ENCODE assay signal across 28 cellular contexts in the genomic region with DNA sequence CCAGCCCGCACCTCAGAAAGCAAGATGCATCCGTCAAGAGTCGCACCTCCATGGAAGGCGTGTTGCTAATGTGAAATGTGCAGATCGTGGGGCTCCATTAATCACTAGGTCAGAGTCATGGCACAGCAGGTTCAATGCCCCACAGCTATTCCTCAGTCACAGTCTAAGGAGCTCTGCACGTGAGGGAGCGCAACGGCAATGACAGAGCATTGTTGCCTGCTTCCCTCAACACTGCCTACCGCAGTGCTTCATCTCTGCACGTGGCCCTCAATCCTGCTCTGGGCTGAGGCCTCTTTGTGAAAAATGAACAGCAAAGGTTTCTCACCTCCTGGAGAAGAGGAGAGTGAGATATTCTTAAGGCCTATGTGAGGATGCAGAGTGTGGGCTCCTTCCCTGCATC.
"Had no signal": no experiment of that assay in that cellular context is flagged by ENCODE, and none has a peak within 500 bp of the region (broad histone marks: within the 10 kb centered on the region; RNA-seq: fewer than 3 reads in every experiment).

No MANE protein-coding gene starts in this region.

- H3K27ac Mint-ChIP-seq: activated B cell treated with CpG ODN at 0.5 μM for 24 hours; activated CD8-positive, alpha-beta T cell treated with anti-CD3 and anti-CD28 coated beads for 36 hours; activated T-helper 17 cell treated with anti-CD3 and anti-CD28 coated beads, Interleukin-2, amount 50 U/mL, for 72 hours; mesothelial cell of epicardium; naive B cell; stimulated activated effector memory CD8-positive, alpha-beta T cell treated with anti-CD3 and anti-CD28 coated beads, Interleukin-12 subunit alpha, Interleukin-12 subunit beta, amount 100 ng/mL, for 72 hours; stimulated activated naive CD8-positive, alpha-beta T cell treated with anti-CD3 and anti-CD28 coated beads, Interleukin-15, Interleukin-2, amounts not matched to agents 100 ng/mL and 50 ng/mL, for 24 hours; T-helper 2 cell treated with Interferon-gamma antibody and Interleukin-4, amounts not matched to agents 5 μg/mL and 100 μg/mL, for 36 hours had no signal

- DNase-seq: activated B cell treated with CpG ODN at 0.5 μM for 24 hours; activated CD4-positive, alpha-beta T cell treated with anti-CD3 and anti-CD28 coated beads, Interleukin-2, amount 50 U/mL, for 1 hour; activated CD8-positive, alpha-beta T cell treated with anti-CD3 and anti-CD28 coated beads for 36 hours; activated gamma-delta T cell treated with Interleukin-2 at 50 U/mL for 16 hours; activated naive CD4-positive, alpha-beta T cell treated with anti-CD3 and anti-CD28 coated beads, Interleukin-2, amount 50 U/mL, for 16 hours; activated T-cell treated with anti-CD3 and anti-CD28 coated beads, Interleukin-2, amount 50 U/mL, for 4 hours; amygdala; dorsolateral prefrontal cortex; effector memory CD4-positive, alpha-beta T cell; foreskin fibroblast; left ventricle myocardium superior; naive B cell; psoas muscle; sigmoid colon; small intestine; stimulated activated CD4-positive, alpha-beta T cell treated with anti-CD3 and anti-CD28 coated beads, Interleukin-4, amount 100 ng/mL, for 24 hours; T-helper 1 cell; trophoblast cell had no signal

- H3K4me3 Mint-ChIP-seq: activated B cell treated with CpG ODN at 0.5 μM for 24 hours; activated CD8-positive, alpha-beta T cell treated with anti-CD3 and anti-CD28 coated beads for 36 hours; activated T-cell treated with anti-CD3 and anti-CD28 coated beads, Interleukin-2, amount 50 U/mL, for 4 hours; activated T-helper 17 cell treated with anti-CD3 and anti-CD28 coated beads, Interleukin-2, amount 50 U/mL, for 72 hours; mesothelial cell of epicardium; naive B cell; stimulated activated effector memory CD8-positive, alpha-beta T cell treated with anti-CD3 and anti-CD28 coated beads, Interleukin-12 subunit alpha, Interleukin-12 subunit beta, amount 100 ng/mL, for 72 hours; stimulated activated naive CD8-positive, alpha-beta T cell treated with anti-CD3 and anti-CD28 coated beads, Interleukin-15, Interleukin-2, amounts not matched to agents 100 ng/mL and 50 ng/mL, for 24 hours; T-helper 2 cell treated with Interferon-gamma antibody and Interleukin-4, amounts not matched to agents 5 μg/mL and 100 μg/mL, for 36 hours had no signal

- H3K27ac ChIP-seq: cardiac muscle cell, coronary artery, dorsolateral prefrontal cortex, parathyroid adenoma, psoas muscle, sigmoid colon, thoracic aorta had no signal

- H3K36me3 Mint-ChIP-seq: mesothelial cell of epicardium; naive B cell; stimulated activated effector memory CD8-positive, alpha-beta T cell treated with anti-CD3 and anti-CD28 coated beads, Interleukin-12 subunit alpha, Interleukin-12 subunit beta, amount 100 ng/mL, for 72 hours had no signal

- H3K36me3 ChIP-seq: cardiac muscle cell, sigmoid colon, thoracic aorta had no signal

- FAIRE-seq: small intestine, urothelium cell line had no signal

- H3K9ac ChIP-seq: parathyroid adenoma had no signal

- H3K79me2 ChIP-seq: parathyroid adenoma had no signal

- H3K27me3 ChIP-seq: cardiac muscle cell had no signal

- H3K4me1 ChIP-seq: parathyroid adenoma, psoas muscle, sigmoid colon had no signal

- H3K4me3 ChIP-seq: cardiac muscle cell, coronary artery, dorsolateral prefrontal cortex, psoas muscle, sigmoid colon, thoracic aorta had no signal

- H3K9me3 Mint-ChIP-seq: activated B cell treated with CpG ODN at 0.5 μM for 24 hours; activated CD8-positive, alpha-beta T cell treated with anti-CD3 and anti-CD28 coated beads for 36 hours; activated T-cell treated with anti-CD3 and anti-CD28 coated beads, Interleukin-2, amount 50 U/mL, for 4 hours; activated T-helper 17 cell treated with anti-CD3 and anti-CD28 coated beads, Interleukin-2, amount 50 U/mL, for 72 hours; mesothelial cell of epicardium; stimulated activated effector memory CD8-positive, alpha-beta T cell treated with anti-CD3 and anti-CD28 coated beads, Interleukin-12 subunit alpha, Interleukin-12 subunit beta, amount 100 ng/mL, for 72 hours; stimulated activated naive CD8-positive, alpha-beta T cell treated with anti-CD3 and anti-CD28 coated beads, Interleukin-15, Interleukin-2, amounts not matched to agents 100 ng/mL and 50 ng/mL, for 24 hours; T-helper 2 cell treated with Interferon-gamma antibody and Interleukin-4, amounts not matched to agents 5 μg/mL and 100 μg/mL, for 36 hours had no signal

- H3K4me1 Mint-ChIP-seq: activated B cell treated with CpG ODN at 0.5 μM for 24 hours; activated T-helper 17 cell treated with anti-CD3 and anti-CD28 coated beads, Interleukin-2, amount 50 U/mL, for 72 hours; mesothelial cell of epicardium; naive B cell; stimulated activated effector memory CD8-positive, alpha-beta T cell treated with anti-CD3 and anti-CD28 coated beads, Interleukin-12 subunit alpha, Interleukin-12 subunit beta, amount 100 ng/mL, for 72 hours had no signal

- ATAC-seq: activated CD8-positive, alpha-beta T cell treated with anti-CD3 and anti-CD28 coated beads for 36 hours; activated T-cell treated with anti-CD3 and anti-CD28 coated beads, Interleukin-2, amount 50 U/mL, for 4 hours; activated T-helper 17 cell treated with anti-CD3 and anti-CD28 coated beads, Interleukin-2, amount 50 U/mL, for 72 hours; left ventricle myocardium superior; psoas muscle had no signal

- H2AFZ ChIP-seq: parathyroid adenoma had no signal

- H3K9me3 ChIP-seq: psoas muscle, sigmoid colon, thoracic aorta had no signal

- H3K27me3 Mint-ChIP-seq: activated B cell treated with CpG ODN at 0.5 μM for 24 hours; activated CD8-positive, alpha-beta T cell treated with anti-CD3 and anti-CD28 coated beads for 36 hours; naive B cell had no signal
